Comparison of ENCODE assay signal across 17 cellular contexts in the genomic region with DNA sequence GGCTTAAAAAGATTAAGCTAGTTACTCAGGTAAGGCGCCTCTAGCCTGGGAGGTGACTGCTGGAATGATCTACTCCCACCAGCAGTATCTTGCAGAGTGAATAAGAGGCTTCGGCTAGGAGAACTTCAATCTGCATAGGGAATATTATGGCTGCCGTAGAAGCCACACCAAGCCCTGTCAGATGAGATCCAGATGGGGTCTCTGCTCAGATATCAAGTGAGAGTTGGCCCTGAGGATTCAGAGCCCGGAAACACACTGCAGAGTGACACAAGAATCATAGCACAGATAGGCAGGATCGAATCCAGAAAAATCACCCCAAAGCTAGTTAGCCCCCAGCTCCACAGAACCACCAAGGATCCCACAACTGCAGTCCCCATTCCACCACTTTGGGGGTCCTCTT. TPM values are rescaled to one million over a fixed set of nuclear protein-coding genes. Genes with fewer than 3 reads are reported as not detected.
DNase-seq lines count a peak whose midpoint lies in the region; ATAC-seq and TF ChIP-seq lines count a peak whose summit lies in the region.
"Had no signal": no experiment of that assay in that cellular context is flagged by ENCODE, and none has a peak within 500 bp of the region (broad histone marks: within the 10 kb centered on the region; RNA-seq: fewer than 3 reads in every experiment).

No MANE protein-coding gene starts in this region.

- H3K9me3 Mint-ChIP-seq in nephron = peaks cover 2% of the 10 kb centered on the region
- H3K9me3 Mint-ChIP-seq in type B pancreatic cell = no peaks in the 10 kb centered on the region

- CTCF ChIA-PET in SK-N-SH (lab: Yijun Ruan, JAX) = interaction anchor here (0.7 to 2.6 kb wide), 5 partner anchors 16 to 186 kb away, joined by 3 to 18 read pairs (median 3); a partner anchor contains a TSS

- no peaks in the 10 kb centered on the region for H3K27me3 ChIP-seq in SK-N-SH (ENCODE audit: insufficient read depth)
- H3K27me3 ChIP-seq in sigmoid colon = no peaks in the 10 kb centered on the region

- H3K36me3 ChIP-seq in SK-N-SH (replicated peaks in 1 of 2; ENCODE audit: control insufficient read depth in 1 of 2, insufficient read depth in 2 of 2, low read length in 1 of 2) (no peaks in the 10 kb centered on the region), sigmoid colon (no peaks in the 10 kb centered on the region)

- peak; percentile 62 for DNase-seq in SK-N-SH
- peak; percentile 64 for DNase-seq in left kidney (ENCODE audit: low read depth, low spot score)
- DNase-seq in type B pancreatic cell (ENCODE audit: extremely low spot score, unreplicated experiment) = no peak
- no peak for DNase-seq in NCI-H2107 (lab: John Stamatoyannopoulos, UW)
- DNase-seq in sigmoid colon = no peak
- DNase-seq: AML-193; Calu3; CD8-positive, alpha-beta T cell; DMS79 treated with DMSO at 0.1 percent for 48 hours; GF-D8; GM23248; HCEC 1CT had no signal

- no peak for TF ChIP-seq POLR2A in sigmoid colon (IDR thresholded peaks at IDR 0.05)

- no peak overlapping the region for H3K4me2 ChIP-seq in SK-N-SH
- H3K4me2 ChIP-seq: A549 had no signal

- H3K4me3 Mint-ChIP-seq in nephron = peak overlapping the region in 1 of 3 experiments; percentile 68
- no peak overlapping the region for H3K4me3 Mint-ChIP-seq in type B pancreatic cell
- H3K4me3 Mint-ChIP-seq: CD8-positive, alpha-beta T cell had no signal

- H3K9ac ChIP-seq in SK-N-SH = no peak overlapping the region
- H3K9ac ChIP-seq: GM23248 had no signal

- no peaks in the 10 kb centered on the region for H3F3A ChIP-seq in SK-N-SH (replicated peaks; ENCODE audit: insufficient read depth)

- peaks cover 32 to 35% of the 10 kb centered on the region in 2 experiments for H3K4me1 ChIP-seq in SK-N-SH (ENCODE audit: control insufficient read depth in 1 of 2, insufficient read depth in 2 of 2, low read depth in 1 of 2, low read length in 1 of 2)
- H3K4me1 ChIP-seq in sigmoid colon = peaks cover 0 to 7% (median 3%) of the 10 kb centered on the region in 4 donors

- POLR2A ChIA-PET in SK-N-SH (lab: Yijun Ruan, JAX) = interaction anchor here (3.8 kb wide), 1 partner anchor 21 kb away, joined by 26 read pairs; a partner anchor contains a TSS

- no peak for TF ChIP-seq CTCF in SK-N-SH (IDR thresholded peaks at IDR 0.05)
- no peak for TF ChIP-seq CTCF in nephron (IDR thresholded peaks at IDR 0.05; ENCODE audit: unreplicated experiment in 3 of 3)
- no peak for TF ChIP-seq CTCF in type B pancreatic cell (conservative IDR thresholded peaks at IDR 0.05)
- TF ChIP-seq CTCF in sigmoid colon (IDR thresholded peaks at IDR 0.05) = no peak

- H3K27ac ChIP-seq in SK-N-SH (ENCODE audit: low read depth in 2 of 2, low read length in 1 of 2) = no peak overlapping the region; a peak in 1 of 4 replicates
- H3K27ac ChIP-seq in sigmoid colon = no peak overlapping the region
- H3K27ac ChIP-seq: 22Rv1, GM23248 had no signal

- intact Hi-C loops in sigmoid colon (cut with DNase I) = no loop called here

- H3K9me2 ChIP-seq in SK-N-SH = no peaks in the 10 kb centered on the region

- no peak for TF ChIP-seq RAD21 in SK-N-SH (IDR thresholded peaks at IDR 0.05; ENCODE audit: low read length)

- H3K4me1 Mint-ChIP-seq in nephron (peaks cover 94% of the 10 kb centered on the region), type B pancreatic cell (ENCODE audit: unreplicated experiment) (peaks cover 67% of the 10 kb centered on the region)

- H3K27ac Mint-ChIP-seq in nephron = peak overlapping the region; percentile 97 to 98 (median 97)
- H3K27ac Mint-ChIP-seq in type B pancreatic cell = peak overlapping the region; percentile 57
- H3K27ac Mint-ChIP-seq: CD8-positive, alpha-beta T cell had no signal

- H3K36me3 Mint-ChIP-seq in nephron (ENCODE audit: low read depth) = no peaks in the 10 kb centered on the region
- H3K36me3 Mint-ChIP-seq in type B pancreatic cell = no peaks in the 10 kb centered on the region
- H3K36me3 Mint-ChIP-seq: CD8-positive, alpha-beta T cell had no signal

- H3K9me3 ChIP-seq in SK-N-SH = no peaks in the 10 kb centered on the region
- no peaks in the 10 kb centered on the region for H3K9me3 ChIP-seq in sigmoid colon
- H3K9me3 ChIP-seq: A549 had no signal

- no peaks in the 10 kb centered on the region for H4K20me1 ChIP-seq in SK-N-SH (ENCODE audit: insufficient read depth)

- no peaks in the 10 kb centered on the region for H3K79me2 ChIP-seq in SK-N-SH (ENCODE audit: insufficient read depth)

- H2AFZ ChIP-seq in SK-N-SH (ENCODE audit: low read depth) = no peak overlapping the region

- 68% methylated on average over 5 of the region's 5 CpGs for WGBS in SK-N-SH (ENCODE audit: low lambda C conversion rate)
- WGBS in sigmoid colon, 2 donors = 86 to 95% methylated on average over 5 of the region's 5 CpGs

- TF ChIP-seq EP300 in SK-N-SH (IDR thresholded peaks at IDR 0.05; ENCODE audit: borderline replicate concordance in 1 of 2, low read depth in 1 of 2, low read length in 1 of 2) = no peak
- no peak for TF ChIP-seq EP300 in sigmoid colon (IDR thresholded peaks at IDR 0.05)

- H3K4me3 ChIP-seq in SK-N-SH (ENCODE audit: low read depth in 2 of 2, low read length in 1 of 2) (no peak overlapping the region), sigmoid colon (no peak overlapping the region)
- H3K4me3 ChIP-seq: A549, GM23248 had no signal

- ATAC-seq in SK-N-SH treated with all-trans-retinoic acid at 6 μM for 48 hours (no peak), GM18502 (IDR thresholded peaks at IDR 0.05; ENCODE audit: poor library complexity, unreplicated experiment) (no peak)
- ATAC-seq: A549; CD8-positive, alpha-beta T cell had no signal

- H3K27me3 Mint-ChIP-seq in nephron (ENCODE audit: low read depth) (peaks cover 5% of the 10 kb centered on the region), type B pancreatic cell (peaks cover 11% of the 10 kb centered on the region)

TF ChIP-seq in SK-N-SH, 30 proteins besides CTCF, POLR2A, EP300 and RAD21:
- no peak for TF ChIP-seq ELF1 (IDR thresholded peaks at IDR 0.05)
- TF ChIP-seq NRF1 (IDR thresholded peaks at IDR 0.05; ENCODE audit: low read depth, low read length) = no peak
- no peak for TF ChIP-seq NFIC (IDR thresholded peaks at IDR 0.05; ENCODE audit: borderline replicate concordance)
- TF ChIP-seq SMC3 (IDR thresholded peaks at IDR 0.05; ENCODE audit: low read depth, low read length) = no peak
- TF ChIP-seq, protein P1, sequence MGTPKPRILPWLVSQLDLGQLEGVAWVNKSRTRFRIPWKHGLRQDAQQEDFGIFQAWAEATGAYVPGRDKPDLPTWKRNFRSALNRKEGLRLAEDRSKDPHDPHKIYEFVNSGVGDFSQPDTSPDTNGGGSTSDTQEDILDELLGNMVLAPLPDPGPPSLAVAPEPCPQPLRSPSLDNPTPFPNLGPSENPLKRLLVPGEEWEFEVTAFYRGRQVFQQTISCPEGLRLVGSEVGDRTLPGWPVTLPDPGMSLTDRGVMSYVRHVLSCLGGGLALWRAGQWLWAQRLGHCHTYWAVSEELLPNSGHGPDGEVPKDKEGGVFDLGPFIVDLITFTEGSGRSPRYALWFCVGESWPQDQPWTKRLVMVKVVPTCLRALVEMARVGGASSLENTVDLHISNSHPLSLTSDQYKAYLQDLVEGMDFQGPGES (IDR thresholded peaks at IDR 0.05; ENCODE audit: low read depth, low read length) = no peak
- TF ChIP-seq GABPA (IDR thresholded peaks at IDR 0.05; ENCODE audit: low read depth) = no peak
- no peak for TF ChIP-seq FOSL2 (IDR thresholded peaks at IDR 0.05; ENCODE audit: borderline replicate concordance, low read depth)
- no peak for TF ChIP-seq RXRA (IDR thresholded peaks at IDR 0.05; ENCODE audit: borderline replicate concordance, low read depth)
- no peak for TF ChIP-seq CHD2 (IDR thresholded peaks at IDR 0.05; ENCODE audit: low read length, partially characterized antibody)
TF ChIP-seq in SK-N-SH: peak in this region for 0.

TF ChIP-seq in SK-N-SH treated with all-trans-retinoic acid at 6 μM for 48 hours, 23 proteins besides CTCF, POLR2A, EP300 and RAD21:
- TF ChIP-seq, protein P2, sequence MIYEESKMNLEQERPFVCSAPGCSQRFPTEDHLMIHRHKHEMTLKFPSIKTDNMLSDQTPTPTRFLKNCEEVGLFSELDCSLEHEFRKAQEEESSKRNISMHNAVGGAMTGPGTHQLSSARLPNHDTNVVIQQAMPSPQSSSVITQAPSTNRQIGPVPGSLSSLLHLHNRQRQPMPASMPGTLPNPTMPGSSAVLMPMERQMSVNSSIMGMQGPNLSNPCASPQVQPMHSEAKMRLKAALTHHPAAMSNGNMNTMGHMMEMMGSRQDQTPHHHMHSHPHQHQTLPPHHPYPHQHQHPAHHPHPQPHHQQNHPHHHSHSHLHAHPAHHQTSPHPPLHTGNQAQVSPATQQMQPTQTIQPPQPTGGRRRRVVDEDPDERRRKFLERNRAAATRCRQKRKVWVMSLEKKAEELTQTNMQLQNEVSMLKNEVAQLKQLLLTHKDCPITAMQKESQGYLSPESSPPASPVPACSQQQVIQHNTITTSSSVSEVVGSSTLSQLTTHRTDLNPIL (CRISPR knock-in tag; IDR thresholded peaks at IDR 0.05; ENCODE audit: low read depth) = no peak
- TF ChIP-seq RARB (CRISPR knock-in tag; IDR thresholded peaks at IDR 0.05) (no peak), TCF4 (CRISPR knock-in tag; IDR thresholded peaks at IDR 0.05; ENCODE audit: borderline replicate concordance) (no peak)

RNA-seq across cellular contexts. Expression of a gene that starts 21.5 kb away (rescaled TPM):
- polyA plus RNA-seq in SK-N-SH (2012; rRNA removed) (16.0 and 19.5 TPM in 2 replicates), sigmoid colon (10 to 100 TPM; 13.9 to 67.7 (median 21.0) TPM)
- 6.9 and 10.5 TPM in 2 replicates for polyA plus RNA-seq in SK-N-SH (2012; cell fraction: cytosol; rRNA removed)
- 57.7 and 96.1 TPM in 2 replicates for polyA plus RNA-seq in SK-N-SH (2012; cell fraction: nucleus; rRNA removed)
- total RNA-seq in type B pancreatic cell (ENCODE audit: low replicate concordance) (81.8 and 158 TPM in 2 replicates), sigmoid colon (100 to 1,000 TPM in 2 of 4 donors, 10 to 100 TPM in 2; 64.8 to 106 (median 96.1) TPM)
- total RNA-seq: CD8-positive, alpha-beta T cell had no signal

Comparison
In these comparisons a context has a peak if more than half of its experiments do, and no peak if none do; other contexts are left out.
1. DNase-seq: peak in SK-N-SH (single experiment) and left kidney (single experiment); none in type B pancreatic cell (single experiment), NCI-H2107 (single experiment) and sigmoid colon (single experiment).